14 cellular contexts compared by ENCODE assay signal in genomic region chr11:129418039-129418438, GRCh38. TPM values are rescaled to one million over a fixed set of nuclear protein-coding genes. Genes with fewer than 3 reads are reported as not detected.
DNase-seq lines count a peak whose midpoint lies in the region; ATAC-seq, FAIRE-seq and TF ChIP-seq lines count a peak whose summit lies in the region.
"Had no signal": no experiment of that assay in that cellular context is flagged by ENCODE, and none has a peak within 500 bp of the region (broad histone marks: within the 10 kb centered on the region; RNA-seq: fewer than 3 reads in every experiment).

No MANE protein-coding gene starts in this region.

- H3K27me3 ChIP-seq in A673 (replicated peaks; ENCODE audit: insufficient read depth, low read depth, low read length, poor library complexity): no peaks in the 10 kb centered on the region
- H3K27me3 ChIP-seq: BE2C had no signal

- FAIRE-seq in GM12891 (lab: Jason Lieb, UNC): no peak
- FAIRE-seq: endometrium had no signal

- no peaks in the 10 kb centered on the region for H3K27me3 Mint-ChIP-seq in T-helper 1 cell treated with Interleukin-12 subunit alpha and Interleukin-12 subunit beta and Interleukin-4 antibody, amounts not matched to agents 30 μg/mL and 1 μg/mL, for 36 hours (ENCODE audit: low read depth)
- H3K27me3 Mint-ChIP-seq in naive thymus-derived CD8-positive, alpha-beta T cell: no peaks in the 10 kb centered on the region

- H3K9me3 Mint-ChIP-seq in T-helper 1 cell treated with Interleukin-12 subunit alpha and Interleukin-12 subunit beta and Interleukin-4 antibody, amounts not matched to agents 30 μg/mL and 1 μg/mL, for 36 hours: no peaks in the 10 kb centered on the region
- no peaks in the 10 kb centered on the region for H3K9me3 Mint-ChIP-seq in naive thymus-derived CD8-positive, alpha-beta T cell

- peaks cover 1% of the 10 kb centered on the region for H3K36me3 Mint-ChIP-seq in T-helper 1 cell treated with Interleukin-12 subunit alpha and Interleukin-12 subunit beta and Interleukin-4 antibody, amounts not matched to agents 30 μg/mL and 1 μg/mL, for 36 hours (ENCODE audit: low read depth)
- no peaks in the 10 kb centered on the region for H3K36me3 Mint-ChIP-seq in naive thymus-derived CD8-positive, alpha-beta T cell

- H3K4me1 ChIP-seq in A673 (ENCODE audit: insufficient read depth, low read length, poor library complexity, severe bottlenecking): peaks cover 11% of the 10 kb centered on the region
- H3K4me1 ChIP-seq: BE2C had no signal

- peak; percentile 1 for DNase-seq in G401 (ENCODE audit: low spot score)
- no peak for DNase-seq in GM12891 (ENCODE audit: insufficient read length, low spot score)
- no peak for DNase-seq in naive thymus-derived CD8-positive, alpha-beta T cell
- no peak for DNase-seq in AG20443 (ENCODE audit: low spot score)
- DNase-seq in A673 (ENCODE audit: low spot score): no peak
- DNase-seq: BE2C, NCI-H226, right cardiac atrium, SHP77 treated with DMSO at 0.1 percent for 48 hours had no signal

- H3K9me3 ChIP-seq in A673 (ENCODE audit: low read depth, low read length, poor library complexity, severe bottlenecking): no peaks in the 10 kb centered on the region
- H3K9me3 ChIP-seq: BE2C had no signal

- CTCF ChIA-PET in A673 (lab: Charles Lee): no interaction called here

- intact Hi-C loops in A673 (cut with micrococcal nuclease; ENCODE audit: unreplicated experiment): no loop called here

- POLR2A ChIA-PET in naive thymus-derived CD8-positive, alpha-beta T cell (lab: Charles Lee): no interaction called here
- POLR2A ChIA-PET in A673 (lab: Charles Lee; ENCODE audit: low non-redundant PET): no interaction called here

- no peak for TF ChIP-seq POLR2A in GM12891 (IDR thresholded peaks at IDR 0.05; ENCODE audit: low read depth, low read length)

- H3K4me3 Mint-ChIP-seq in T-helper 1 cell treated with Interleukin-12 subunit alpha and Interleukin-12 subunit beta and Interleukin-4 antibody, amounts not matched to agents 30 μg/mL and 1 μg/mL, for 36 hours: peak overlapping the region; percentile 25
- no peak overlapping the region for H3K4me3 Mint-ChIP-seq in naive thymus-derived CD8-positive, alpha-beta T cell

- in situ Hi-C loops in G401 (cut with HindIII; ENCODE audit: low sequenced_read_pairs): no loop called here

- no peak overlapping the region for H3K27ac ChIP-seq in A673 (ENCODE audit: low read depth, low read length, poor library complexity, severe bottlenecking)

- ATAC-seq in GM18907 (IDR thresholded peaks at IDR 0.05; ENCODE audit: unreplicated experiment) (peak; percentile 71), HG02852 (IDR thresholded peaks at IDR 0.05; ENCODE audit: unreplicated experiment) (peak; percentile 88)
- ATAC-seq in naive thymus-derived CD8-positive, alpha-beta T cell: no peak
- ATAC-seq: HCT116, right cardiac atrium had no signal

- peak overlapping the region; percentile 56 for H3K27ac Mint-ChIP-seq in T-helper 1 cell treated with Interleukin-12 subunit alpha and Interleukin-12 subunit beta and Interleukin-4 antibody, amounts not matched to agents 30 μg/mL and 1 μg/mL, for 36 hours
- no peak overlapping the region for H3K27ac Mint-ChIP-seq in naive thymus-derived CD8-positive, alpha-beta T cell

- H3K4me1 Mint-ChIP-seq in T-helper 1 cell treated with Interleukin-12 subunit alpha and Interleukin-12 subunit beta and Interleukin-4 antibody, amounts not matched to agents 30 μg/mL and 1 μg/mL, for 36 hours (ENCODE audit: low read depth): peaks cover 18% of the 10 kb centered on the region
- no peaks in the 10 kb centered on the region for H3K4me1 Mint-ChIP-seq in naive thymus-derived CD8-positive, alpha-beta T cell

- no TSS peak for BruUV-seq in A673 (replicated peaks; lab: Mats Ljungman, UMichigan)

- no peak for TF ChIP-seq CTCF in A673 (conservative IDR thresholded peaks at IDR 0.05; ENCODE audit: low read depth, low read length)

- no peak overlapping the region for H3K4me3 ChIP-seq in A673 (ENCODE audit: low read depth, low read length, poor library complexity, severe bottlenecking)

- no peaks in the 10 kb centered on the region for H3K36me3 ChIP-seq in A673 (ENCODE audit: insufficient read depth, low read length, poor library complexity, severe bottlenecking)
- H3K36me3 ChIP-seq: BE2C had no signal

TF ChIP-seq in GM12891, 5 proteins besides CTCF, POLR2A, EP300 and RAD21:
- no peak for TF ChIP-seq TAF1 (IDR thresholded peaks at IDR 0.05; ENCODE audit: low read depth, low read length)
- no peak for TF ChIP-seq SPI1 (IDR thresholded peaks at IDR 0.05; ENCODE audit: low read depth, low read length)
- TF ChIP-seq POLR2AphosphoS5 (IDR thresholded peaks at IDR 0.05; ENCODE audit: low read depth, low read length): no peak
- no peak for TF ChIP-seq POU2F2 (IDR thresholded peaks at IDR 0.05; ENCODE audit: low read depth, low read length)
- TF ChIP-seq PAX5 (IDR thresholded peaks at IDR 0.05; ENCODE audit: insufficient read depth, low read length, severe bottlenecking): no peak
TF ChIP-seq in GM12891: peak in this region for 0.

RNA-seq across cellular contexts. Expression of gene BARX2, which starts 42.4 kb away (rescaled TPM):
- total RNA-seq in G401 (2014; rRNA removed; shearing (Covaris generic)): not detected in 2 replicates
- polyA plus RNA-seq in GM12891 (2012; ENCODE audit: low read depth, missing spikeins): not detected
- not detected for total RNA-seq in naive thymus-derived CD8-positive, alpha-beta T cell
- not detected for polyA plus RNA-seq in naive thymus-derived CD8-positive, alpha-beta T cell
- 36.4 and 43.0 TPM in 2 replicates for total RNA-seq in A673 (2021)
- total RNA-seq: right cardiac atrium had no signal
- polyA plus RNA-seq: right cardiac atrium had no signal

Comparison
In these comparisons a context has a peak if more than half of its experiments do, and no peak if none do; other contexts are left out.
1. ATAC-seq: peak in GM18907 (single experiment) and HG02852 (single experiment); none in naive thymus-derived CD8-positive, alpha-beta T cell (0 of 2).
2. RNA of gene BARX2, which starts 42.4 kb away (total RNA-seq): 36.4 to 43.0 TPM in A673; not detected in G401 and not detected in naive thymus-derived CD8-positive, alpha-beta T cell; every median in the first group is over 10 times any median in the second.